In genomic region chr15:38864122-38864521, GRCh38 we compare ENCODE assay signal across 20 cellular contexts.
A peak's percentile ranks its signal among the peaks of the same experiment; 100 is the strongest.
DNase-seq lines count a peak whose midpoint lies in the region; ATAC-seq and TF ChIP-seq lines count a peak whose summit lies in the region.
"Had no signal": no experiment of that assay in that cellular context is flagged by ENCODE, and none has a peak within 500 bp of the region (broad histone marks: within the 10 kb centered on the region; RNA-seq: fewer than 3 reads in every experiment).

No MANE protein-coding gene starts in this region.

- POLR2A ChIA-PET in PC-3 (lab: Charles Lee; ENCODE audit: unreplicated experiment): no interaction called here

- H3K36me3 Mint-ChIP-seq in CD14-positive monocyte: no peaks in the 10 kb centered on the region
- H3K36me3 Mint-ChIP-seq: activated CD8-positive, alpha-beta memory T cell treated with anti-CD3 and anti-CD28 coated beads, Interleukin-2, amount 10 ng/mL, durations not matched to agents 7 days and 5 days; neural progenitor cell had no signal

- H3K4me3 ChIP-seq in left ventricle myocardium inferior: no peak overlapping the region
- H3K4me3 ChIP-seq in PC-3 (ENCODE audit: low read length): no peak overlapping the region
- no peak overlapping the region for H3K4me3 ChIP-seq in fibroblast of the aortic adventitia (ENCODE audit: low read depth, low read length)
- no peak overlapping the region for H3K4me3 ChIP-seq in upper lobe of left lung
- H3K4me3 ChIP-seq: heart left ventricle, neural progenitor cell had no signal

- TF ChIP-seq CTCF in left ventricle myocardium inferior (IDR thresholded peaks at IDR 0.05; ENCODE audit: borderline replicate concordance) (no peak), PC-3 (conservative IDR thresholded peaks at IDR 0.05; ENCODE audit: low read depth, low read length) (peak; percentile 36; the same call in 1 of the 2 replicates), fibroblast of the aortic adventitia (IDR thresholded peaks at IDR 0.05; ENCODE audit: insufficient read depth, low read length) (peak; percentile 20), upper lobe of left lung (IDR thresholded peaks at IDR 0.05) (no peak), CD14-positive monocyte (IDR thresholded peaks at IDR 0.05) (no peak)

- DNase-seq in left ventricle myocardium inferior (no peak), Right ventricle myocardium inferior (ENCODE audit: missing footprints) (no peak), PC-3 (no peak), fibroblast of the aortic adventitia (ENCODE audit: low read depth) (no peak), upper lobe of left lung (no peak), CD14-positive monocyte (ENCODE audit: low spot score) (no peak)
- DNase-seq: activated CD4-positive, CD25-positive, alpha-beta regulatory T cell; activated CD8-positive, alpha-beta memory T cell treated with anti-CD3 and anti-CD28 coated beads, Interleukin-2, amount 10 ng/mL, durations not matched to agents 7 days and 5 days; activated gamma-delta T cell; AML-193; anterior cingulate cortex; H7; NCI-H187 treated with DMSO at 0.1 percent for 48 hours; retina had no signal

- H3K27me3 ChIP-seq in left ventricle myocardium inferior (ENCODE audit: low read depth) (no peaks in the 10 kb centered on the region), PC-3 (ENCODE audit: low read length) (no peaks in the 10 kb centered on the region), upper lobe of left lung (no peaks in the 10 kb centered on the region)
- H3K27me3 ChIP-seq: heart left ventricle, neural progenitor cell had no signal

- ATAC-seq in Right ventricle myocardium inferior: no peak
- no peak for ATAC-seq in PC-3
- no peak for ATAC-seq in HG03039 (IDR thresholded peaks at IDR 0.05; ENCODE audit: unreplicated experiment)
- ATAC-seq in upper lobe of left lung (ENCODE audit: low FRiP score in 2 of 2): no peak
- ATAC-seq in esophagus mucosa: no peak
- ATAC-seq: activated CD8-positive, alpha-beta memory T cell treated with anti-CD3 and anti-CD28 coated beads, Interleukin-2, amount 10 ng/mL, durations not matched to agents 7 days and 5 days had no signal

- peaks cover 0 to 3% (median 1%) of the 10 kb centered on the region in 3 donors for H3K27me3 Mint-ChIP-seq in CD14-positive monocyte (ENCODE audit: low read depth in 3 of 3)

- no peak overlapping the region for H3K4me2 ChIP-seq in PC-3 (ENCODE audit: low read length)
- H3K4me2 ChIP-seq: neural progenitor cell had no signal

- H3K4me3 Mint-ChIP-seq in CD14-positive monocyte: no peak overlapping the region
- H3K4me3 Mint-ChIP-seq: activated CD8-positive, alpha-beta memory T cell treated with anti-CD3 and anti-CD28 coated beads, Interleukin-2, amount 10 ng/mL, durations not matched to agents 7 days and 5 days; neural progenitor cell had no signal

- CTCF ChIA-PET in PC-3 (lab: Charles Lee): no interaction called here

- no peak overlapping the region for H2AFZ ChIP-seq in PC-3 (ENCODE audit: low read length)
- H2AFZ ChIP-seq: neural progenitor cell had no signal

- no peak for TF ChIP-seq POLR2A in upper lobe of left lung (IDR thresholded peaks at IDR 0.05)

- intact Hi-C loops in left ventricle myocardium inferior (cut with micrococcal nuclease): no loop called here
- intact Hi-C loops in Right ventricle myocardium inferior (cut with DNase I): no loop called here
- intact Hi-C loops in PC-3 (cut with micrococcal nuclease): loop anchor here (2.0 kb wide), 1 partner anchor 47 kb away; no protein-coding TSS in a partner anchor
- intact Hi-C loops in CD14-positive monocyte (cut with micrococcal nuclease): no loop called here

- 79 to 93% methylated on average over 3 of the region's 3 CpGs for WGBS in upper lobe of left lung, 2 donors

- no peaks in the 10 kb centered on the region for H3F3A ChIP-seq in PC-3 (ENCODE audit: low read length, unreplicated experiment)

- peaks cover 25% of the 10 kb centered on the region for H3K4me1 Mint-ChIP-seq in CD14-positive monocyte
- H3K4me1 Mint-ChIP-seq: activated CD8-positive, alpha-beta memory T cell treated with anti-CD3 and anti-CD28 coated beads, Interleukin-2, amount 10 ng/mL, durations not matched to agents 7 days and 5 days had no signal

- no peaks in the 10 kb centered on the region for H3K9me2 ChIP-seq in PC-3 (replicated peaks; ENCODE audit: low read length)

- H3K4me1 ChIP-seq in left ventricle myocardium inferior (peaks cover 17% of the 10 kb centered on the region), PC-3 (ENCODE audit: insufficient read depth, low read length) (peaks cover 14% of the 10 kb centered on the region), upper lobe of left lung (peaks cover 0 to 6% (median 1%) of the 10 kb centered on the region in 4 donors)
- H3K4me1 ChIP-seq: neural progenitor cell had no signal

- H3K27ac Mint-ChIP-seq in CD14-positive monocyte: no peak overlapping the region
- H3K27ac Mint-ChIP-seq: activated CD8-positive, alpha-beta memory T cell treated with anti-CD3 and anti-CD28 coated beads, Interleukin-2, amount 10 ng/mL, durations not matched to agents 7 days and 5 days; neural progenitor cell had no signal

- H3K36me3 ChIP-seq in left ventricle myocardium inferior (no peaks in the 10 kb centered on the region), PC-3 (ENCODE audit: low read depth, low read length) (no peaks in the 10 kb centered on the region), upper lobe of left lung (no peaks in the 10 kb centered on the region)
- H3K36me3 ChIP-seq: heart left ventricle, neural progenitor cell had no signal

- H3K9ac ChIP-seq in PC-3 (ENCODE audit: low read length): no peak overlapping the region
- H3K9ac ChIP-seq: neural progenitor cell had no signal

- H3K27ac ChIP-seq in left ventricle myocardium inferior (replicated peaks): peak overlapping the region; percentile 2
- H3K27ac ChIP-seq in PC-3 (ENCODE audit: low read length): no peak overlapping the region
- no peak overlapping the region for H3K27ac ChIP-seq in upper lobe of left lung
- H3K27ac ChIP-seq: epithelial cell of prostate, heart left ventricle, neural progenitor cell, RWPE1 had no signal

- no peaks in the 10 kb centered on the region for H4K20me1 ChIP-seq in PC-3 (ENCODE audit: low read length)

- H3K9me3 ChIP-seq in left ventricle myocardium inferior (replicated peaks) (no peaks in the 10 kb centered on the region), PC-3 (ENCODE audit: low read length) (no peaks in the 10 kb centered on the region), upper lobe of left lung (no peaks in the 10 kb centered on the region)
- H3K9me3 ChIP-seq: heart left ventricle had no signal

- no TSS peak for BruUV-seq in PC-3 (replicated peaks; lab: Mats Ljungman, UMichigan)

- no peaks in the 10 kb centered on the region for H3K79me2 ChIP-seq in PC-3 (ENCODE audit: low read length)

- TF ChIP-seq EP300 in upper lobe of left lung (IDR thresholded peaks at IDR 0.05): no peak

- H3K9me3 Mint-ChIP-seq in CD14-positive monocyte: no peaks in the 10 kb centered on the region

Comparison
In these comparisons a context has a peak if more than half of its experiments do, and no peak if none do; other contexts are left out.
1. CTCF ChIP-seq: peak in PC-3 (single experiment) and fibroblast of the aortic adventitia (single experiment); none in left ventricle myocardium inferior (single experiment), upper lobe of left lung (0 of 6) and CD14-positive monocyte (single experiment).